ENCODE assay signal across 8 cellular contexts in genomic region chr10:48307584-48307983, GRCh38. TPM values are rescaled to one million over a fixed set of nuclear protein-coding genes. Genes with fewer than 3 reads are reported as not detected.
A peak's percentile ranks its signal among the peaks of the same experiment; 100 is the strongest.
DNase-seq lines count a peak whose midpoint lies in the region; ATAC-seq and TF ChIP-seq lines count a peak whose summit lies in the region.

No MANE protein-coding gene starts in this region.

- H3K36me3 Mint-ChIP-seq in activated naive CD4-positive, alpha-beta T cell treated with anti-CD3 and anti-CD28 coated beads, Interleukin-2, amount 10 ng/mL, durations not matched to agents 7 days and 5 days = no peaks in the 10 kb centered on the region

- H3K27ac Mint-ChIP-seq in activated naive CD4-positive, alpha-beta T cell treated with anti-CD3 and anti-CD28 coated beads, Interleukin-2, amount 10 ng/mL, durations not matched to agents 7 days and 5 days = peak overlapping the region; percentile 71

- CTCF ChIA-PET in activated naive CD4-positive, alpha-beta T cell treated with anti-CD3 and anti-CD28 coated beads, Interleukin-2, amount 10 ng/mL, durations not matched to agents 7 days and 5 days (lab: Charles Lee) = no interaction called here

- H3K27me3 ChIP-seq in right lobe of liver (no peaks in the 10 kb centered on the region), upper lobe of right lung (no peaks in the 10 kb centered on the region)

- no peak for TF ChIP-seq POLR2A in right lobe of liver (IDR thresholded peaks at IDR 0.05)

- peak overlapping the region; percentile 85 for H3K27ac ChIP-seq in angular gyrus (ENCODE audit: low read depth, low read length)
- H3K27ac ChIP-seq in right lobe of liver = peak overlapping the region in 1 of 3 donors; percentile 97
- H3K27ac ChIP-seq in upper lobe of right lung = peak overlapping the region; percentile 94

- intact Hi-C loops in right lobe of liver (cut with DNase I) = no loop called here
- intact Hi-C loops in upper lobe of right lung (cut with DNase I) = no loop called here

- no peak for DNase-seq in activated naive CD4-positive, alpha-beta T cell treated with anti-CD3 and anti-CD28 coated beads, Interleukin-2, amount 10 ng/mL, durations not matched to agents 7 days and 5 days
- no peak for DNase-seq in activated naive CD4-positive, alpha-beta T cell treated with Interleukin-2 at 50 U/mL for 16 hours
- DNase-seq in right lobe of liver (no peak), upper lobe of right lung (no peak), T-helper 9 cell (no peak)

- no peaks in the 10 kb centered on the region for H3K9me3 Mint-ChIP-seq in activated naive CD4-positive, alpha-beta T cell treated with anti-CD3 and anti-CD28 coated beads, Interleukin-2, amount 10 ng/mL, durations not matched to agents 7 days and 5 days

- H3K36me3 ChIP-seq in right lobe of liver = no peaks in the 10 kb centered on the region
- no peaks in the 10 kb centered on the region for H3K36me3 ChIP-seq in upper lobe of right lung

- H3K4me1 Mint-ChIP-seq in activated naive CD4-positive, alpha-beta T cell treated with anti-CD3 and anti-CD28 coated beads, Interleukin-2, amount 10 ng/mL, durations not matched to agents 7 days and 5 days = peaks cover 29% of the 10 kb centered on the region

- H3K27me3 Mint-ChIP-seq in activated naive CD4-positive, alpha-beta T cell treated with anti-CD3 and anti-CD28 coated beads, Interleukin-2, amount 10 ng/mL, durations not matched to agents 7 days and 5 days = peaks cover 16% of the 10 kb centered on the region

- H3K4me1 ChIP-seq in right lobe of liver (peaks cover 0 to 21% (median 2%) of the 10 kb centered on the region in 4 donors), upper lobe of right lung (peaks cover 24% of the 10 kb centered on the region)

- WGBS in right lobe of liver (ENCODE audit: insufficient coverage, low coverage, low lambda C conversion rate, missing lambda C conversion rate) = 9% methylated on average over 5 of the region's 5 CpGs

- H3K9me3 ChIP-seq in right lobe of liver (no peaks in the 10 kb centered on the region), upper lobe of right lung (no peaks in the 10 kb centered on the region)

- TF ChIP-seq CTCF in right lobe of liver (IDR thresholded peaks at IDR 0.05) (no peak), upper lobe of right lung (IDR thresholded peaks at IDR 0.05) (no peak)

- peak overlapping the region; percentile 79 for H3K4me3 Mint-ChIP-seq in activated naive CD4-positive, alpha-beta T cell treated with anti-CD3 and anti-CD28 coated beads, Interleukin-2, amount 10 ng/mL, durations not matched to agents 7 days and 5 days

- H3K4me3 ChIP-seq in right lobe of liver (peak overlapping the region; percentile 79 to 83 (median 81)), upper lobe of right lung (peak overlapping the region; percentile 64)

- no peak for ATAC-seq in right lobe of liver
- no peak for ATAC-seq in upper lobe of right lung
- ATAC-seq in HG02970 (IDR thresholded peaks at IDR 0.05; ENCODE audit: low FRiP score, unreplicated experiment) = no peak
- ATAC-seq in GM21390 (IDR thresholded peaks at IDR 0.05; ENCODE audit: unreplicated experiment) = no peak

RNA-seq across cellular contexts. Expression of gene MAPK8, which starts 1.1 kb away (rescaled TPM):
- total RNA-seq in right lobe of liver (10 to 100 TPM; 19.1 to 31.6 (median 27.6) TPM), upper lobe of right lung (42.3 TPM)

RNA-seq across cellular contexts. Expression of gene FRMPD2, which starts 33.1 kb away (rescaled TPM):
- total RNA-seq in right lobe of liver = not detected
- not detected for total RNA-seq in upper lobe of right lung
